20 cellular contexts compared by ENCODE assay signal in the genomic region with DNA sequence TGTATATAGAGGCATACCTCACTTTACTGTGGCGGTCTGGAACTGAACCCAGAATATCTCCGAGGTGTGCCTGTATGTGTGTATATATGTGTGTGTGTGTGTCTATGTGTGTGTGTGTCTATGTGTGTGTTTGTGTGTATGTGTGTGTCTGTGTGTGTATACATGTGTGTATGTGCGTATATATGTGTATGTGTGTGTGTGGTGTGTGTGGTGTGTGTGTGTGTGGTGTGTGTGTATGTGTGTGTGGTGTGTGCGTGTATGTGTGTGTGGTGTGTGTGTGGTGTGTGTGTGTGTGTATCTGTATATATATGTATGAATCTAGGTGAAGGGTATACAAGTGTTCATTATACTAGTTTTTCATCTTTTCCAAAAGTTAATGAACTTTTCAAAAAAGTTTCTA.
"Had no signal": no experiment of that assay in that cellular context is flagged by ENCODE, and none has a peak within 500 bp of the region (broad histone marks: within the 10 kb centered on the region; RNA-seq: fewer than 3 reads in every experiment).

No MANE protein-coding gene starts in this region.

- H3K36me3 ChIP-seq: breast epithelium, lower lobe of right lung, thyroid gland, uterus had no signal

- H3K27me3 Mint-ChIP-seq: activated naive CD8-positive, alpha-beta T cell treated with anti-CD3 and anti-CD28 coated beads, Interleukin-2, amount 10 ng/mL, durations not matched to agents 7 days and 5 days; stimulated activated naive B cell treated with anti-CD40 and anti-IgM and Interleukin-4, amounts not matched to agents 10 μg/mL and 1 μg/mL and 100 μg/mL, for 72 hours had no signal

- H3K27me3 ChIP-seq: breast epithelium, heart right ventricle, thyroid gland, uterus had no signal

- H3K27ac ChIP-seq: breast epithelium, lower lobe of right lung, skin epidermis, thyroid gland, uterus had no signal

- ATAC-seq: left colon; lower lobe of right lung; stimulated activated naive B cell treated with anti-CD40 and anti-IgM and Interleukin-4, amounts not matched to agents 10 μg/mL and 1 μg/mL and 100 μg/mL, for 72 hours had no signal

- H3K9me3 Mint-ChIP-seq: activated naive CD8-positive, alpha-beta T cell treated with anti-CD3 and anti-CD28 coated beads, Interleukin-2, amount 10 ng/mL, durations not matched to agents 7 days and 5 days; mesothelial cell of epicardium; stimulated activated naive B cell treated with anti-CD40 and anti-IgM and Interleukin-4, amounts not matched to agents 10 μg/mL and 1 μg/mL and 100 μg/mL, for 72 hours; T-helper 2 cell treated with Interferon-gamma antibody and Interleukin-4, amounts not matched to agents 5 μg/mL and 100 μg/mL, for 36 hours had no signal

- DNase-seq: activated CD4-positive, alpha-beta T cell treated with anti-CD3 and anti-CD28 coated beads, Interleukin-2, amount 50 U/mL, for 1 hour; activated naive CD4-positive, alpha-beta T cell; activated naive CD8-positive, alpha-beta T cell treated with anti-CD3 and anti-CD28 coated beads, Interleukin-2, amount 10 ng/mL, durations not matched to agents 7 days and 5 days; activated T-cell treated with anti-CD3 and anti-CD28 coated beads for 4 hours; cerebellar nuclear complex; effector memory CD4-positive, alpha-beta T cell; heart right ventricle; left colon; lower lobe of right lung; stimulated activated CD4-positive, alpha-beta T cell treated with anti-CD3 and anti-CD28 coated beads, Interleukin-15, amount 100 ng/mL, for 24 hours; stimulated activated CD4-positive, alpha-beta T cell treated with anti-CD3 and anti-CD28 coated beads, Interleukin-4, amount 100 ng/mL, for 1 hour; stimulated activated naive B cell treated with anti-CD40 and anti-IgM and Interleukin-4, amounts not matched to agents 10 μg/mL and 1 μg/mL and 100 μg/mL, for 72 hours; thyroid gland; uterus had no signal

- H3K27ac Mint-ChIP-seq: activated naive CD8-positive, alpha-beta T cell treated with anti-CD3 and anti-CD28 coated beads, Interleukin-2, amount 10 ng/mL, durations not matched to agents 7 days and 5 days; T-helper 2 cell treated with Interferon-gamma antibody and Interleukin-4, amounts not matched to agents 5 μg/mL and 100 μg/mL, for 36 hours had no signal

- H3K4me3 ChIP-seq: breast epithelium, heart right ventricle, lower lobe of right lung, skin epidermis, thyroid gland, uterus had no signal

- H3K9me3 ChIP-seq: breast epithelium, heart right ventricle, lower lobe of right lung, thyroid gland, uterus had no signal

- H3K4me3 Mint-ChIP-seq: activated naive CD8-positive, alpha-beta T cell treated with anti-CD3 and anti-CD28 coated beads, Interleukin-2, amount 10 ng/mL, durations not matched to agents 7 days and 5 days; mesothelial cell of epicardium; stimulated activated naive B cell treated with anti-CD40 and anti-IgM and Interleukin-4, amounts not matched to agents 10 μg/mL and 1 μg/mL and 100 μg/mL, for 72 hours; T-helper 2 cell treated with Interferon-gamma antibody and Interleukin-4, amounts not matched to agents 5 μg/mL and 100 μg/mL, for 36 hours had no signal

- FAIRE-seq: frontal cortex, islet of Langerhans had no signal
